ENCODE assay signal across 10 cellular contexts in the genomic region with DNA sequence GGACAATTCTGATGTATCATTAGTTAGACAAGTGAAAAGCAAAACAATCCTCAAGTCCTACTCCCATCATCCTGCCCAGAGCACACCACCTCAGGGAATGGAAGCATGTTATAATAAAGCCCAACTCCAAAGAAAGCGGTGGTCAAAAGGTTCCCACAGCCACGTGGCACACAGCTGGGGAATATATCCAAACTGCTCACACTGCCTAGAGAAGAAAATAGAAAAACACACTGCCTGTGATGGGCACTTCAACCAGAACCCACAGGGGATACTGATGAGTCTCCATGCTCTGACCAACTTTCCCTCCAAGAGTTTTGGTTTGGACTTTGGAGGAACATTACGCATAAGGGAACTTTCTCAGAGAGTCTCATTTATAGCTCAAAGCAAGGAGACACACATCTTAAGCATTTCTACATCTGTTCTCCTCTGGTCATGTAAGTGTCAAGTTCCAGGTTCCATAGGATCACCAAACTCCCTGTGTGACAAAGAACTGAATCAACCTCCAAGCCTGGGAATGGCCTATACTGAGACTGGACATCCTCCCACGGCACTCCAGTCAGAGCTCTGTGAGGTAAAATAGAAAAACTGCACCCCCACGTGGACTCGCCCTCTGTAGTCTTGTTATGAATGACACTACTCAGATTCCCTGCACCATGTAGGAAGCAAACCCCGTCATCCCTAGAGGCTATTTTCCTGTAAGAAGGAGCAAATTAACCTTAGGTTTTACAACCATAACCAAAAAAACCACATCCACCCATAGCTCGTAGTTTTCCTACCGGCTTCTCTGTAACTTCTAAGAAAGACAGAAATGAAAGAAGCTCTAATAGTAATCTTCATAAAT.
DNase-seq lines count a peak whose midpoint lies in the region; ATAC-seq lines count a peak whose summit lies in the region.
"Had no signal": no experiment of that assay in that cellular context is flagged by ENCODE, and none has a peak within 500 bp of the region (broad histone marks: within the 10 kb centered on the region; RNA-seq: fewer than 3 reads in every experiment).

No MANE protein-coding gene starts in this region.

- H3K27ac Mint-ChIP-seq in stimulated activated naive CD8-positive, alpha-beta T cell treated with anti-CD3 and anti-CD28 coated beads, Interleukin-15, Interleukin-2, amounts not matched to agents 100 ng/mL and 50 ng/mL, for 24 hours = peak overlapping the region; percentile 94

- H3K9me3 Mint-ChIP-seq in stimulated activated naive CD8-positive, alpha-beta T cell treated with anti-CD3 and anti-CD28 coated beads, Interleukin-15, Interleukin-2, amounts not matched to agents 100 ng/mL and 50 ng/mL, for 24 hours = no peaks in the 10 kb centered on the region

- peaks cover 87% of the 10 kb centered on the region for H3K4me1 Mint-ChIP-seq in stimulated activated naive CD8-positive, alpha-beta T cell treated with anti-CD3 and anti-CD28 coated beads, Interleukin-15, Interleukin-2, amounts not matched to agents 100 ng/mL and 50 ng/mL, for 24 hours (ENCODE audit: low read depth)

- ATAC-seq in GM19035 (IDR thresholded peaks at IDR 0.05; ENCODE audit: unreplicated experiment) = no peak

- no peaks in the 10 kb centered on the region for H3K27me3 Mint-ChIP-seq in stimulated activated naive CD8-positive, alpha-beta T cell treated with anti-CD3 and anti-CD28 coated beads, Interleukin-15, Interleukin-2, amounts not matched to agents 100 ng/mL and 50 ng/mL, for 24 hours

- peak overlapping the region; percentile 72 for H3K4me3 Mint-ChIP-seq in stimulated activated naive CD8-positive, alpha-beta T cell treated with anti-CD3 and anti-CD28 coated beads, Interleukin-15, Interleukin-2, amounts not matched to agents 100 ng/mL and 50 ng/mL, for 24 hours

- H3K36me3 Mint-ChIP-seq in stimulated activated naive CD8-positive, alpha-beta T cell treated with anti-CD3 and anti-CD28 coated beads, Interleukin-15, Interleukin-2, amounts not matched to agents 100 ng/mL and 50 ng/mL, for 24 hours (ENCODE audit: low read depth) = peaks cover 48% of the 10 kb centered on the region

- DNase-seq in activated T-cell treated with anti-CD3 and anti-CD28 coated beads for 48 hours (ENCODE audit: low read depth) (peak; percentile 38), iris pigment epithelial cell (ENCODE audit: low read depth) (peak; percentile 15), DMS53 treated with DMSO at 0.1 percent for 48 hours (lab: John Stamatoyannopoulos, UW; ENCODE audit: unreplicated experiment) (no peak), HuH-7.5 (ENCODE audit: low spot score) (no peak)
- DNase-seq in activated T-cell treated with anti-CD3 and anti-CD28 coated beads, Interleukin-2, amount 50 U/mL, for 1 hour = no peak
- peak; percentile 69 to 72 for DNase-seq in activated T-cell treated with anti-CD3 and anti-CD28 coated beads, Interleukin-2, amount 50 U/mL, for 48 hours
- DNase-seq: ACHN; activated CD4-positive, CD25-positive, alpha-beta regulatory T cell treated with anti-CD3 and anti-CD28 coated beads, Interleukin-2, amount 50 U/mL, for 72 hours had no signal

Comparison
In these comparisons a context has a peak if more than half of its experiments do, and no peak if none do; other contexts are left out.
1. DNase-seq: peak in activated T-cell treated with anti-CD3 and anti-CD28 coated beads for 48 hours (single experiment), activated T-cell treated with anti-CD3 and anti-CD28 coated beads, Interleukin-2, amount 50 U/mL, for 48 hours (2 of 2) and iris pigment epithelial cell (single experiment); none in activated T-cell treated with anti-CD3 and anti-CD28 coated beads, Interleukin-2, amount 50 U/mL, for 1 hour (single experiment), DMS53 treated with DMSO at 0.1 percent for 48 hours (single experiment) and HuH-7.5 (single experiment).